ENCODE assay signal across 1 cellular context in genomic region chr7:151451156-151451555, GRCh38.
TF ChIP-seq lines count a peak whose summit lies in the region.

No MANE protein-coding gene starts in this region.

TF ChIP-seq in H1, 55 proteins besides CTCF, POLR2A, EP300 and RAD21:
- TF ChIP-seq SIN3A (conservative IDR thresholded peaks at IDR 0.05 in 1 of 2, IDR thresholded peaks at IDR 0.05 in 1 of 2; ENCODE audit: low read depth in 1 of 2, low read length in 2 of 2) (no peak), HDAC6 (IDR thresholded peaks at IDR 0.05; ENCODE audit: low read depth, low read length) (no peak), EZH2 (IDR thresholded peaks at IDR 0.05; ENCODE audit: low read depth, low read length, severe bottlenecking) (no peak), ASH2L (IDR thresholded peaks at IDR 0.05; ENCODE audit: low read length) (no peak), MAX (IDR thresholded peaks at IDR 0.05) (no peak), TCF12 (IDR thresholded peaks at IDR 0.05; ENCODE audit: low read depth, low read length) (no peak), JUND (IDR thresholded peaks at IDR 0.05; ENCODE audit: low read length) (no peak), BRCA1 (IDR thresholded peaks at IDR 0.05; ENCODE audit: low read depth, low read length) (no peak), SIRT6 (IDR thresholded peaks at IDR 0.05; ENCODE audit: low read length) (no peak), RFX5 (IDR thresholded peaks at IDR 0.05; ENCODE audit: borderline replicate concordance, low read depth, low read length) (no peak), CBX8 (IDR thresholded peaks at IDR 0.05; ENCODE audit: borderline replicate concordance, low read depth, low read length) (no peak), USF2 (IDR thresholded peaks at IDR 0.05; ENCODE audit: low read length) (no peak), PHF8 (conservative IDR thresholded peaks at IDR 0.05; ENCODE audit: low read depth, low read length) (no peak)
TF ChIP-seq in H1: peak in this region for 0.
